Comparison of ENCODE assay signal across 8 cellular contexts in the genomic region with DNA sequence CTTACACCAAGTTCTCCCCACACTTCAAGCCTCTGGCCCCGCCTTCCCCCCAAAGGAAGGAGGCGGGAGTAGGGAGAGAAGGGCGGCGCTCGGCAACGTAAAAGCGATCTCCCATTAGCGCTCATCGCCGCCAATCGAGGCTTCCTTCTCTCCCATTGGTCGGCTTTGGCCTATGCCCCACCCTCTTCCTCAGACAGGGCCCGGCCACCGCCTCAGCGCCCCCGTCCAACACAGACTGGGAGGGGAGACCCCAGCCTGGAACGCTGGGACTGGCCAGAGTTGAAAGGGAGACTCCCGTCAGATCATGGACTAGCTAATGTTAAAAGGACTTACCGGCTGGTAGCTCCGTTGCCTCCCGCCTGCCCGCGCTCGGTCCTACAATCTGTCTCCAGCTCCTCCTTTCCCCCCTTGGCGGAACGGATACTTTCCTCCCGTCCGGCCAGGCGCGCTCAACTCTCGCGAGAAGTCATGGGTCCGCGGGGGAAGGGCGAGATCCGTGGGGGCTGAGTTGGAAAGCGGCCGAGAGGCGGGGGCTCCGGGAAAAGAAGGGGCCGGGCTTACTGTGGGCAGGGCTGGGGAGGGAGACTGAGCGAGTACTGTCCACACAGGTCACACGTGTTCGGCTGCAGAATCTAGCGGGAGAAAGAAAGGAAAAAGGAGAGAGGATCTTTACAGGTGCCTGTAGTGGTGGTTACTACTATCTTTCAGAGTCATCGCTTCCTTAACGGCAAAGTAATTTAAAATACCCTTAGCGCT. TPM values are rescaled to one million over a fixed set of nuclear protein-coding genes. Genes with fewer than 3 reads are reported as not detected.
DNase-seq lines count a peak whose midpoint lies in the region; ATAC-seq and TF ChIP-seq lines count a peak whose summit lies in the region.

A gene (minus strand): TSS at position 437 of the 756 bp plus-strand sequence. CDS start 25,382 bp downstream, outside the sequence.

- peak; percentile 95 for ATAC-seq in HG02623 (IDR thresholded peaks at IDR 0.05; ENCODE audit: unreplicated experiment)
- ATAC-seq in omental fat pad (ENCODE audit: low FRiP score): peak; percentile 100

- DNase-seq in GM10248 (ENCODE audit: extremely low spot score): peak; percentile 97
- peak; percentile 80 for DNase-seq in NCI-H1105 (lab: John Stamatoyannopoulos, UW)
- peak; percentile 81 for DNase-seq in SKM-1 treated with dmso at 0.1 percent for 144 hours (lab: John Stamatoyannopoulos, UW; ENCODE audit: unreplicated experiment)
- DNase-seq in glomerular visceral epithelial cell (ENCODE audit: extremely low spot score): peak; percentile 97
- DNase-seq in omental fat pad (ENCODE audit: low spot score): peak; percentile 98
- DNase-seq in testis: peak; percentile 98

- peaks cover 21% of the 10 kb centered on the region for H3K4me1 ChIP-seq in testis

- CTCF ChIA-PET in GM10248 (lab: Yijun Ruan, JAX): interaction anchor here (1.0 to 5.6 kb wide), 2 partner anchors 50 to 305 kb away, joined by 3 to 29 read pairs; a partner anchor contains a TSS

- H3K9me3 Mint-ChIP-seq in activated naive CD8-positive, alpha-beta T cell (ENCODE audit: low read depth): no peaks in the 10 kb centered on the region

- H3K27me3 ChIP-seq in testis: no peaks in the 10 kb centered on the region

- peaks cover 2% of the 10 kb centered on the region for H3K36me3 Mint-ChIP-seq in activated naive CD8-positive, alpha-beta T cell

- H3K27me3 Mint-ChIP-seq in activated naive CD8-positive, alpha-beta T cell: no peaks in the 10 kb centered on the region

- 0% methylated on average over 44 to 48 of the region's 48 CpGs for WGBS in testis, 2 donors

- peak within 1 kb of the TSS; percentile 67 to 85 for H3K4me3 ChIP-seq in testis

- TF ChIP-seq CTCF in GM10248 (IDR thresholded peaks at IDR 0.05; ENCODE audit: control extremely low read depth, extremely low read depth, low read depth, missing control alignments) (no peak), omental fat pad (IDR thresholded peaks at IDR 0.05) (no peak), testis (IDR thresholded peaks at IDR 0.05) (peak in 2 of 3 experiments; percentile 2 to 28)

- H3K9me3 ChIP-seq in testis: no peaks in the 10 kb centered on the region

- peak within 1 kb of the TSS; percentile 100 for H3K4me3 Mint-ChIP-seq in activated naive CD8-positive, alpha-beta T cell

- no peak for TF ChIP-seq POLR2A in testis (IDR thresholded peaks at IDR 0.05)

- H3K4me1 Mint-ChIP-seq in activated naive CD8-positive, alpha-beta T cell (ENCODE audit: low read depth): peaks cover 51% of the 10 kb centered on the region

- POLR2A ChIA-PET in GM10248 (lab: Yijun Ruan, JAX): no interaction called here

- no peaks in the 10 kb centered on the region for H3K36me3 ChIP-seq in testis (ENCODE audit: low read depth, missing control alignments)

- peak within 1 kb of the TSS; percentile 96 for H3K27ac ChIP-seq in testis

- intact Hi-C loops in testis (cut with DNase I; ENCODE audit: low total_unique reads): no loop called here

- H3K27ac Mint-ChIP-seq in activated naive CD8-positive, alpha-beta T cell: peak within 1 kb of the TSS; percentile 98

RNA-seq across cellular contexts. Expression of the gene that starts here (rescaled TPM):
- 10 to 100 TPM; 22.5 to 38.3 (median 29.9) TPM for total RNA-seq in omental fat pad
- 10 to 100 TPM; 55.1 to 59.8 TPM for total RNA-seq in testis
- polyA plus RNA-seq in testis (ENCODE audit: insufficient read depth, low read depth, low replicate concordance): 31.6 TPM

Comparison
In these comparisons a context has a peak if more than half of its experiments do, and no peak if none do; other contexts are left out.
1. Peak in every context shown above with its lines: DNase-seq, ATAC-seq, H3K4me3 ChIP-seq and H3K27ac ChIP-seq.
2. CTCF ChIP-seq: peak in testis (2 of 3); none in GM10248 (single experiment) and omental fat pad (0 of 3).